ENCODE assay signal across 13 cellular contexts in the genomic region with DNA sequence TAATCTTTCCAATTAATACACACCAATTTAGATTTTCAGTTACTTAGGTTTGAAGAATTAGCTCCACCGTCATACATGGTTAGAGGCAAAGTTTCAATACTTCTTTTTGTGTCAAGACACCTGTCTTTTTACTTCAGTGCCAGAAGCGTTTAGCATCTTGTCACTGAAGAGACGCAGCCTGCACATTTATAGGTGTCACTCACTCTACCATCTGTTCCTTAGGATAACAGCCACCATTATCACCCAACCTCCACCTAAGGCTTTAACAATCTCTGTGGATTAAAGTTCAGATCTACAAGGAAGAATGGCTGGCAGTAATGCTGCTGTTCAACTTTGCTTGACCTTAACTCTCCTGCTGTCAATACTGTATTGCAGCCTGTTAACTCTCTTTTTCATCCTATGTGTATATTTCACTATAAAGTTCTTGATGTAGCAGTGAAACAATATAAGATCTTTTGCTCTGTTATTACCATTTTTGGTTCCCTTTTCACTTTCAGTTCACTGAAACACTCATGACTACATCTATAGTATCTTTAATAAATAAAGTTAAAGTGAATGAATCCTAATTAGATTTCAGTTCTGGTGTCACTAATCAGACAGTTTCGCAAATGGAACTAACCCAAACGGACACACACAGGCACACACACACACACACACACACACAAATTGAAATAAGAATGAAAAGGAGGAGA.
DNase-seq lines count a peak whose midpoint lies in the region; ATAC-seq and TF ChIP-seq lines count a peak whose summit lies in the region.
"Had no signal": no experiment of that assay in that cellular context is flagged by ENCODE, and none has a peak within 500 bp of the region (broad histone marks: within the 10 kb centered on the region; RNA-seq: fewer than 3 reads in every experiment).

No MANE protein-coding gene starts in this region.

- H3K4me3 ChIP-seq in WERI-Rb-1 (ENCODE audit: low read depth, low read length) (no peak overlapping the region), left ventricle myocardium inferior (no peak overlapping the region)
- H3K4me3 ChIP-seq: adrenal gland, upper lobe of right lung had no signal

- TF ChIP-seq CTCF in WERI-Rb-1 (IDR thresholded peaks at IDR 0.05; ENCODE audit: low read depth, low read length) (no peak), left ventricle myocardium inferior (IDR thresholded peaks at IDR 0.05; ENCODE audit: borderline replicate concordance) (no peak)

- H3K9me3 ChIP-seq in WERI-Rb-1 (ENCODE audit: severe bottlenecking): no peaks in the 10 kb centered on the region
- H3K9me3 ChIP-seq in left ventricle myocardium inferior (replicated peaks): no peaks in the 10 kb centered on the region
- H3K9me3 ChIP-seq: upper lobe of right lung had no signal

- no peaks in the 10 kb centered on the region for H3K4me1 ChIP-seq in left ventricle myocardium inferior
- H3K4me1 ChIP-seq: adrenal gland, upper lobe of right lung had no signal

- H3K27ac ChIP-seq in WERI-Rb-1 (peak overlapping the region; percentile 66), left ventricle myocardium inferior (replicated peaks) (no peak overlapping the region)
- H3K27ac ChIP-seq: adrenal gland, upper lobe of right lung had no signal

- intact Hi-C loops in left ventricle myocardium inferior (cut with micrococcal nuclease): no loop called here

- ATAC-seq in GM18505 (IDR thresholded peaks at IDR 0.05; ENCODE audit: unreplicated experiment) (peak; percentile 61), GM21526 (IDR thresholded peaks at IDR 0.05; ENCODE audit: low FRiP score, unreplicated experiment) (peak; percentile 87), HG03432 (IDR thresholded peaks at IDR 0.05; ENCODE audit: unreplicated experiment) (peak; percentile 65)
- ATAC-seq: upper lobe of right lung had no signal

- H3K27me3 ChIP-seq in WERI-Rb-1 (ENCODE audit: insufficient read depth, low read depth, severe bottlenecking) (no peaks in the 10 kb centered on the region), left ventricle myocardium inferior (ENCODE audit: low read depth) (no peaks in the 10 kb centered on the region)
- H3K27me3 ChIP-seq: adrenal gland, upper lobe of right lung had no signal

- H3K36me3 ChIP-seq in WERI-Rb-1: no peaks in the 10 kb centered on the region
- H3K36me3 ChIP-seq in left ventricle myocardium inferior: no peaks in the 10 kb centered on the region
- H3K36me3 ChIP-seq: adrenal gland, upper lobe of right lung had no signal

- DNase-seq in WERI-Rb-1: peak; percentile 45
- no peak for DNase-seq in stimulated activated CD4-positive, alpha-beta T cell treated with anti-CD3 and anti-CD28 coated beads, Interleukin-12 subunit alpha, Interleukin-12 subunit beta, amount 100 ng/mL, for 4 hours
- no peak for DNase-seq in activated CD4-positive, alpha-beta T cell treated with anti-CD3 and anti-CD28 coated beads for 1 hour
- no peak for DNase-seq in left ventricle myocardium inferior
- no peak for DNase-seq in DMS79 treated with DMSO at 0.1 percent for 48 hours (lab: John Stamatoyannopoulos, UW)
- DNase-seq: activated CD8-positive, alpha-beta memory T cell treated with anti-CD3 and anti-CD28 coated beads, Interleukin-2, amount 50 U/mL, for 48 hours; adrenal gland; NCI-H1417 treated with DMSO at 0.1 percent for 48 hours; T-helper 2 cell; upper lobe of right lung had no signal

- no peak for TF ChIP-seq POLR2A in GM18505 (IDR thresholded peaks at IDR 0.05; ENCODE audit: borderline replicate concordance, extremely low read depth, insufficient read depth, insufficient read length)
